In the genomic region with DNA sequence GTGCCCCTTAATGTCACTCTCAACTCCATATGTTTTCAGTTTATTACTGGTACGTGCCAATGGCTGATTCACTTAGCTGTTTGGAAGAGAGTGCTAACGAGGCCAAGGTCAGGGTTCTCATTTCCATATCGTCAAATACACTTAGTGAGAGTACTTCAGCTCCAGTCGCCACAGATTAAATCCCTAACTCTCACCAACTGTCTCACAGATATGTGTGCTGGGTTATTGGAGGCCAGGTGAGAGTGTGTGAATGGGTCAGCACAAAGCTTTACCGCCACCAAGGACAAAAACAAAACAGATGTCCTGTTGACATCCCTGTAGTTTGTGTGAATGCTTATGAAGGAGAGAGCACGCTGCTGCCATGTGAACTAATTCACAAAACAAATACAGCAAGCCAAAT, we compare ENCODE assay signal across 22 cellular contexts.
A peak's percentile ranks its signal among the peaks of the same experiment; 100 is the strongest.
DNase-seq lines count a peak whose midpoint lies in the region; ATAC-seq, FAIRE-seq and TF ChIP-seq lines count a peak whose summit lies in the region.
"Had no signal": no experiment of that assay in that cellular context is flagged by ENCODE, and none has a peak within 500 bp of the region (broad histone marks: within the 10 kb centered on the region; RNA-seq: fewer than 3 reads in every experiment).

No MANE protein-coding gene starts in this region.

- no peak for TF ChIP-seq CTCF in AG09319 (IDR thresholded peaks at IDR 0.05; ENCODE audit: low read depth, low read length)
- TF ChIP-seq CTCF in left ventricle myocardium inferior (IDR thresholded peaks at IDR 0.05; ENCODE audit: borderline replicate concordance), result no peak

- H3K4me3 ChIP-seq in adipocyte (ENCODE audit: low read length) (no peak overlapping the region), left ventricle myocardium inferior (no peak overlapping the region)
- H3K4me3 ChIP-seq: testis had no signal

- peaks cover 53% of the 10 kb centered on the region for H3K4me1 ChIP-seq in adipocyte (ENCODE audit: control insufficient read depth, insufficient read depth, low read length)
- H3K4me1 ChIP-seq in left ventricle myocardium inferior, result peaks cover 45% of the 10 kb centered on the region
- H3K4me1 ChIP-seq: testis had no signal

- no peaks in the 10 kb centered on the region for H3K36me3 ChIP-seq in adipocyte (ENCODE audit: control insufficient read depth, insufficient read depth, low read length, severe bottlenecking)
- H3K36me3 ChIP-seq in left ventricle myocardium inferior, result no peaks in the 10 kb centered on the region

- H3K9me3 ChIP-seq in adipocyte (ENCODE audit: control insufficient read depth, low read length) (no peaks in the 10 kb centered on the region), left ventricle myocardium inferior (replicated peaks) (no peaks in the 10 kb centered on the region)
- H3K9me3 ChIP-seq: testis had no signal

- H3K27me3 ChIP-seq in adipocyte (replicated peaks; ENCODE audit: control insufficient read depth, insufficient read depth, low read length) (no peaks in the 10 kb centered on the region), left ventricle myocardium inferior (ENCODE audit: low read depth) (no peaks in the 10 kb centered on the region)
- H3K27me3 ChIP-seq: testis had no signal

- ATAC-seq in GM19035 (IDR thresholded peaks at IDR 0.05; ENCODE audit: unreplicated experiment), result no peak
- ATAC-seq: activated CD8-positive, alpha-beta T cell treated with anti-CD3 and anti-CD28 coated beads for 36 hours; stimulated activated memory B cell treated with anti-CD40 and anti-IgM and Interleukin-4, amounts not matched to agents 10 μg/mL and 1 μg/mL and 100 μg/mL, for 72 hours had no signal

- FAIRE-seq in HTR-8/SVneo (lab: Jason Lieb, UNC), result no peak
- FAIRE-seq: bronchial epithelial cell had no signal

- intact Hi-C loops in left ventricle myocardium inferior (cut with micrococcal nuclease), result no loop called here

- H3K9ac ChIP-seq in adipocyte (ENCODE audit: low read length), result peak overlapping the region; percentile 16

- DNase-seq in AG09319 (ENCODE audit: extremely low read depth, low read depth) (peak; percentile 39), GM04504 (ENCODE audit: low read depth) (peak; percentile 17), adipocyte (ENCODE audit: low read depth) (peak; percentile 12), left ventricle myocardium inferior (no peak), HTR-8/SVneo (ENCODE audit: insufficient read length, low spot score) (no peak), UCSD-AML1 (lab: John Stamatoyannopoulos, UW; ENCODE audit: unreplicated experiment) (no peak)
- no peak for DNase-seq in central memory CD4-positive, alpha-beta T cell
- DNase-seq: activated CD4-positive, CD25-positive, alpha-beta regulatory T cell; activated CD8-positive, alpha-beta T cell treated with anti-CD3 and anti-CD28 coated beads for 36 hours; activated gamma-delta T cell treated with Interleukin-2 at 50 U/mL for 16 hours; activated T-cell treated with anti-CD3 and anti-CD28 coated beads, Interleukin-2, amount 50 U/mL, for 1 hour; CD4-positive, alpha-beta memory T cell; dermis blood vessel endothelial cell; DMS79; NCI-H1048; NCI-H510A; stimulated activated CD4-positive, alpha-beta T cell treated with anti-CD3 and anti-CD28 coated beads, Interleukin-2, amount 100 ng/mL, for 24 hours; T1000; testis had no signal

- H3K27ac ChIP-seq in left ventricle myocardium inferior (replicated peaks), result peak overlapping the region; percentile 79
- H3K27ac ChIP-seq: testis had no signal

Comparison
In these comparisons a context has a peak if more than half of its experiments do, and no peak if none do; other contexts are left out.
1. DNase-seq: peak in AG09319 (single experiment), GM04504 (single experiment) and adipocyte (single experiment); none in left ventricle myocardium inferior (single experiment), HTR-8/SVneo (single experiment), central memory CD4-positive, alpha-beta T cell (single experiment) and UCSD-AML1 (single experiment).